Comparison of ENCODE assay signal across 9 cellular contexts in genomic region chr16:22008215-22009142, GRCh38. TPM values are rescaled to one million over a fixed set of nuclear protein-coding genes. Genes with fewer than 3 reads are reported as not detected.
DNase-seq lines count a peak whose midpoint lies in the region; ATAC-seq and TF ChIP-seq lines count a peak whose summit lies in the region.
"Had no signal": no experiment of that assay in that cellular context is flagged by ENCODE, and none has a peak within 500 bp of the region (broad histone marks: within the 10 kb centered on the region; RNA-seq: fewer than 3 reads in every experiment).

No MANE protein-coding gene starts in this region.

- intact Hi-C loops in lower lobe of right lung (cut with DNase I): loop anchor here (10.0 kb wide), 1 partner anchor 66 kb away; no protein-coding TSS in a partner anchor

- no peaks in the 10 kb centered on the region for H3K9me3 Mint-ChIP-seq in CD8-positive, alpha-beta memory T cell
- H3K9me3 Mint-ChIP-seq in stimulated activated naive CD8-positive, alpha-beta T cell treated with anti-CD3 and anti-CD28 coated beads, Interleukin-15, amount 100 ng/mL, for 72 hours: no peaks in the 10 kb centered on the region

- peaks cover 11% of the 10 kb centered on the region for H3K79me2 ChIP-seq in SU-DHL-6 (ENCODE audit: insufficient read depth, low read length)

- H3K4me1 ChIP-seq in CD8-positive, alpha-beta memory T cell (ENCODE audit: insufficient read depth, low read length): peaks cover 15% of the 10 kb centered on the region
- H3K4me1 ChIP-seq in lower lobe of right lung: peaks cover 34% of the 10 kb centered on the region

- H3K9me3 ChIP-seq in CD8-positive, alpha-beta memory T cell (ENCODE audit: low read length): no peaks in the 10 kb centered on the region
- H3K9me3 ChIP-seq in SU-DHL-6 (ENCODE audit: insufficient read depth, low read length) (no peaks in the 10 kb centered on the region), lower lobe of right lung (no peaks in the 10 kb centered on the region)

- peak; percentile 7 to 20 for ATAC-seq in lower lobe of right lung
- ATAC-seq in stimulated activated naive CD8-positive, alpha-beta T cell treated with anti-CD3 and anti-CD28 coated beads, Interleukin-15, amount 100 ng/mL, for 72 hours: peak; percentile 64

- H3K36me3 ChIP-seq in CD8-positive, alpha-beta memory T cell (ENCODE audit: insufficient read depth, low read length): no peaks in the 10 kb centered on the region
- H3K36me3 ChIP-seq in H7 (replicated peaks; ENCODE audit: control insufficient read depth, insufficient read depth, low read length) (no peaks in the 10 kb centered on the region), SU-DHL-6 (ENCODE audit: low read length) (no peaks in the 10 kb centered on the region), lower lobe of right lung (no peaks in the 10 kb centered on the region)

- 0 out of 2 replicates have a peak, but pooled peaks cover 4% of the 10 kb centered on the region for H3F3A ChIP-seq in SU-DHL-6 (ENCODE audit: insufficient read depth)

- H4K20me1 ChIP-seq in SU-DHL-6 (ENCODE audit: low read depth, low read length): no peaks in the 10 kb centered on the region; the same call in 1 of the 2 replicates

- H3K27me3 ChIP-seq in CD8-positive, alpha-beta memory T cell (ENCODE audit: insufficient read depth, low read length, poor library complexity, severe bottlenecking): no peaks in the 10 kb centered on the region
- H3K27me3 ChIP-seq in H7 (ENCODE audit: control insufficient read depth, insufficient read depth, low read length) (peaks cover 13% of the 10 kb centered on the region), SU-DHL-6 (ENCODE audit: low read length) (no peaks in the 10 kb centered on the region), lower lobe of right lung (ENCODE audit: low read depth) (no peaks in the 10 kb centered on the region)

- peak overlapping the region; percentile 92 for H3K9ac ChIP-seq in SU-DHL-6 (ENCODE audit: low read length)

- H3K4me3 Mint-ChIP-seq in CD8-positive, alpha-beta memory T cell: peak overlapping the region; percentile 81 to 92 (median 87)
- peak overlapping the region; percentile 94 to 96 for H3K4me3 Mint-ChIP-seq in stimulated activated naive CD8-positive, alpha-beta T cell treated with anti-CD3 and anti-CD28 coated beads, Interleukin-15, amount 100 ng/mL, for 72 hours

- peak in 3 of 5 donors; percentile 6 to 51 (median 16) for DNase-seq in CD8-positive, alpha-beta memory T cell
- DNase-seq in H7 (peak; percentile 83), dermis blood vessel endothelial cell (peak; percentile 30), lower lobe of right lung (peak; percentile 50), HT-29 (ENCODE audit: low spot score) (no peak), NCI-H2029 (lab: John Stamatoyannopoulos, UW) (no peak)
- peak; percentile 29 to 42 for DNase-seq in stimulated activated naive CD8-positive, alpha-beta T cell treated with anti-CD3 and anti-CD28 coated beads, Interleukin-15, amount 100 ng/mL, for 72 hours

- H3K27me3 Mint-ChIP-seq in CD8-positive, alpha-beta memory T cell: no peaks in the 10 kb centered on the region
- no peaks in the 10 kb centered on the region for H3K27me3 Mint-ChIP-seq in stimulated activated naive CD8-positive, alpha-beta T cell treated with anti-CD3 and anti-CD28 coated beads, Interleukin-15, amount 100 ng/mL, for 72 hours

- no peaks in the 10 kb centered on the region for H3K9me2 ChIP-seq in SU-DHL-6 (replicated peaks; ENCODE audit: insufficient read depth, low read length)

- H2AFZ ChIP-seq in SU-DHL-6 (ENCODE audit: low read depth, low read length, severe bottlenecking): peak overlapping the region; percentile 98

- POLR2A ChIA-PET in CD8-positive, alpha-beta memory T cell (lab: Charles Lee): interaction anchor here (0.6 to 3.4 kb wide), 7 partner anchors 55 to 702 kb away, joined by 3 to 24 read pairs (median 4); partner anchors contain the start of gene UQCRC2

- H3K4me1 Mint-ChIP-seq in CD8-positive, alpha-beta memory T cell: peaks cover 43 to 60% (median 59%) of the 10 kb centered on the region in 3 donors
- peaks cover 59% of the 10 kb centered on the region for H3K4me1 Mint-ChIP-seq in stimulated activated naive CD8-positive, alpha-beta T cell treated with anti-CD3 and anti-CD28 coated beads, Interleukin-15, amount 100 ng/mL, for 72 hours

- peak overlapping the region; percentile 36 for H3K4me3 ChIP-seq in CD8-positive, alpha-beta memory T cell (ENCODE audit: low read length)
- peak overlapping the region; percentile 74 for H3K4me3 ChIP-seq in H7 (ENCODE audit: insufficient read depth, low read depth, low read length)
- H3K4me3 ChIP-seq in SU-DHL-6 (ENCODE audit: insufficient read depth, low read length, poor library complexity, severe bottlenecking): peak overlapping the region; percentile 100
- peak overlapping the region; percentile 91 for H3K4me3 ChIP-seq in lower lobe of right lung

- TF ChIP-seq CTCF in SU-DHL-6 (IDR thresholded peaks at IDR 0.05; ENCODE audit: insufficient read depth, low read length, poor library complexity, severe bottlenecking) (no peak), lower lobe of right lung (IDR thresholded peaks at IDR 0.05) (no peak)

- peak overlapping the region; percentile 41 to 90 (median 82) for H3K27ac Mint-ChIP-seq in CD8-positive, alpha-beta memory T cell
- peak overlapping the region; percentile 91 to 98 for H3K27ac Mint-ChIP-seq in stimulated activated naive CD8-positive, alpha-beta T cell treated with anti-CD3 and anti-CD28 coated beads, Interleukin-15, amount 100 ng/mL, for 72 hours

- CTCF ChIA-PET in CD8-positive, alpha-beta memory T cell (lab: Charles Lee): interaction anchor here (1.0 to 9.4 kb wide), 9 partner anchors 10 to 291 kb away, joined by 3 to 115 read pairs (median 5); partner anchors contain the start of gene POLR3E

- no peak overlapping the region for H3K27ac ChIP-seq in CD8-positive, alpha-beta memory T cell (ENCODE audit: low read depth, low read length)
- no peak overlapping the region for H3K27ac ChIP-seq in SU-DHL-6 (ENCODE audit: low read depth, low read length)
- H3K27ac ChIP-seq in lower lobe of right lung: peak overlapping the region; percentile 83

- H3K4me2 ChIP-seq in SU-DHL-6 (ENCODE audit: low read depth, low read length, poor library complexity, severe bottlenecking): peak overlapping the region; percentile 88

- H3K36me3 Mint-ChIP-seq in CD8-positive, alpha-beta memory T cell: peaks cover 0 to 9% (median 2%) of the 10 kb centered on the region in 3 donors

RNA-seq across cellular contexts. Expression of gene MOSMO, which starts 0.6 kb away (rescaled TPM):
- total RNA-seq in CD8-positive, alpha-beta memory T cell: 10 to 100 TPM in 1 of 2 experiments, 1 to 10 TPM in 1; 9.2 to 11.4 TPM
- polyA plus RNA-seq in CD8-positive, alpha-beta memory T cell: 6.1 TPM
- total RNA-seq in H7 (2014; rRNA removed; shearing (Covaris generic)): 7.2 and 11.8 TPM in 2 replicates
- total RNA-seq in dermis blood vessel endothelial cell (17.7 and 19.2 TPM in 2 replicates), lower lobe of right lung (15.4 TPM)
- total RNA-seq in HT-29 (2014; rRNA removed; shearing (Covaris generic)): 11.1 and 20.4 TPM in 2 replicates

RNA-seq across cellular contexts. Expression of gene PDZD9, which starts 7.6 kb away (rescaled TPM):
- not detected for total RNA-seq in CD8-positive, alpha-beta memory T cell
- not detected for polyA plus RNA-seq in CD8-positive, alpha-beta memory T cell
- total RNA-seq in H7 (2014; rRNA removed; shearing (Covaris generic)): not detected in 2 replicates
- total RNA-seq in dermis blood vessel endothelial cell (not detected in 2 replicates), lower lobe of right lung (not detected)
- total RNA-seq in HT-29 (2014; rRNA removed; shearing (Covaris generic)): not detected in 2 replicates
- total RNA-seq: LHCN-M2 had no signal

RNA-seq across cellular contexts. Expression of gene UQCRC2, which starts 55.3 kb away (rescaled TPM):
- 100 to 1,000 TPM; 201 to 209 TPM for total RNA-seq in CD8-positive, alpha-beta memory T cell
- 171 TPM for polyA plus RNA-seq in CD8-positive, alpha-beta memory T cell
- 224 and 231 TPM in 2 replicates for total RNA-seq in H7 (2014; rRNA removed; shearing (Covaris generic))
- total RNA-seq in dermis blood vessel endothelial cell (222 and 231 TPM in 2 replicates), lower lobe of right lung (170 TPM)
- total RNA-seq in HT-29 (2014; rRNA removed; shearing (Covaris generic)): 111 and 150 TPM in 2 replicates

Comparison
In these comparisons a context has a peak if more than half of its experiments do, and no peak if none do; other contexts are left out.
1. DNase-seq: peak in CD8-positive, alpha-beta memory T cell (3 of 5), H7 (single experiment), dermis blood vessel endothelial cell (single experiment), lower lobe of right lung (single experiment) and stimulated activated naive CD8-positive, alpha-beta T cell treated with anti-CD3 and anti-CD28 coated beads, Interleukin-15, amount 100 ng/mL, for 72 hours (2 of 2); none in HT-29 (single experiment) and NCI-H2029 (single experiment).
2. H3K4me3 ChIP-seq: peak in every context shown above with its lines; median percentile 100 in SU-DHL-6; 91 in lower lobe of right lung; 74 in H7; 36 in CD8-positive, alpha-beta memory T cell.